25 cellular contexts compared by ENCODE assay signal in genomic region chr12:31220061-31220460, GRCh38.
A peak's percentile ranks its signal among the peaks of the same experiment; 100 is the strongest.
DNase-seq lines count a peak whose midpoint lies in the region; ATAC-seq and TF ChIP-seq lines count a peak whose summit lies in the region.
"Had no signal": no experiment of that assay in that cellular context is flagged by ENCODE, and none has a peak within 500 bp of the region (broad histone marks: within the 10 kb centered on the region; RNA-seq: fewer than 3 reads in every experiment).

No MANE protein-coding gene starts in this region.

- no peak overlapping the region for H4K91ac ChIP-seq in trophoblast cell (ENCODE audit: low read depth, low read length)

- H3K4me3 Mint-ChIP-seq in Caco-2 (ENCODE audit: unreplicated experiment) = no peak overlapping the region
- H3K4me3 Mint-ChIP-seq: CD8-positive, alpha-beta T cell; HFFc6 had no signal

- no peaks in the 10 kb centered on the region for H3K36me3 Mint-ChIP-seq in Caco-2 (ENCODE audit: insufficient read depth, unreplicated experiment)
- H3K36me3 Mint-ChIP-seq: CD8-positive, alpha-beta T cell had no signal

- no peak for DNase-seq in Right ventricle myocardium inferior (ENCODE audit: missing footprints)
- no peak for DNase-seq in cardiac septum (ENCODE audit: low spot score)
- DNase-seq in HT1080 (ENCODE audit: low read depth) = peak; percentile 29
- DNase-seq in islet precursor cell = peak; percentile 92
- DNase-seq in trophoblast cell = no peak
- no peak for DNase-seq in COLO829 (ENCODE audit: low spot score)
- no peak for DNase-seq in Caco-2
- DNase-seq: AML-193; C1 segment of cervical spinal cord; CD8-positive, alpha-beta T cell; DMS53; EL; GF-D8; H7; HFFc6; MG63; NCI-H1417; NCI-H187; NCI-H2107; NCI-H226; NCI-H510A treated with DMSO at 0.1 percent for 48 hours; NCI-H748 treated with DMSO at 0.1 percent for 48 hours; Peyer's patch had no signal

- no peak overlapping the region for H2AFZ ChIP-seq in trophoblast cell (ENCODE audit: insufficient read depth, low read length, poor library complexity)

- H3K9ac ChIP-seq in trophoblast cell (ENCODE audit: low read length) = no peak overlapping the region

- POLR2A ChIA-PET in Caco-2 (lab: Charles Lee) = interaction anchor here (0.6 kb wide), 1 partner anchor 389 kb away, joined by 3 read pairs; no protein-coding TSS in a partner anchor

- no peaks in the 10 kb centered on the region for H3K9me3 ChIP-seq in trophoblast cell (ENCODE audit: insufficient read depth, low read depth, low read length)
- H3K9me3 ChIP-seq in Caco-2 = no peaks in the 10 kb centered on the region
- H3K9me3 ChIP-seq: MG63, Peyer's patch had no signal

- TF ChIP-seq CTCF in Caco-2 (IDR thresholded peaks at IDR 0.05; ENCODE audit: insufficient read depth in 1 of 2, low read depth in 1 of 2, low read length in 1 of 2, severe bottlenecking in 1 of 2, unreplicated experiment in 1 of 2) = no peak

- H3K27me3 ChIP-seq in trophoblast cell (ENCODE audit: insufficient read depth, low read length) = no peaks in the 10 kb centered on the region
- no peaks in the 10 kb centered on the region for H3K27me3 ChIP-seq in Caco-2 (replicated peaks; ENCODE audit: control insufficient read depth, insufficient read depth, low read length)
- H3K27me3 ChIP-seq: MG63, Peyer's patch had no signal

- BruUV-seq in Caco-2 (replicated peaks; lab: Mats Ljungman, UMichigan) = no TSS peak

- H3K4me2 ChIP-seq in trophoblast cell (ENCODE audit: low read length) = no peak overlapping the region

- no peak overlapping the region for H3K4ac ChIP-seq in trophoblast cell (ENCODE audit: low read depth, low read length)

- peaks cover 9% of the 10 kb centered on the region for H3K27me3 Mint-ChIP-seq in Caco-2 (ENCODE audit: insufficient read depth, unreplicated experiment)

- H2BK5ac ChIP-seq in trophoblast cell (ENCODE audit: low read depth, low read length, poor library complexity) = no peak overlapping the region

- WGBS in trophoblast cell (ENCODE audit: extremely low coverage, insufficient coverage, insufficient read length) = no CpG with 5 or more reads among the region's 7 CpGs

- ATAC-seq in Right ventricle myocardium inferior (peak; percentile 37), HG02973 (IDR thresholded peaks at IDR 0.05; ENCODE audit: unreplicated experiment) (no peak)
- ATAC-seq: CD8-positive, alpha-beta T cell; K562 had no signal

- no peak overlapping the region for H2AK5ac ChIP-seq in trophoblast cell (ENCODE audit: low read length)

- no peak overlapping the region for H4K8ac ChIP-seq in trophoblast cell (ENCODE audit: low read depth, low read length)

- H3K79me1 ChIP-seq in trophoblast cell (ENCODE audit: low read length) = peaks cover 9% of the 10 kb centered on the region

- no peak overlapping the region for H3K27ac Mint-ChIP-seq in Caco-2 (ENCODE audit: unreplicated experiment)
- H3K27ac Mint-ChIP-seq: CD8-positive, alpha-beta T cell; HFFc6 had no signal

- H3K14ac ChIP-seq in trophoblast cell (ENCODE audit: low read length) = no peak overlapping the region

- peaks cover 23 to 25% of the 10 kb centered on the region in 2 experiments for H3K4me1 ChIP-seq in trophoblast cell (ENCODE audit: control insufficient read depth in 1 of 2, insufficient read depth in 2 of 2, low read length in 2 of 2)
- peaks cover 6% of the 10 kb centered on the region; the same call in 1 of the 2 replicates for H3K4me1 ChIP-seq in Caco-2
- H3K4me1 ChIP-seq: Peyer's patch had no signal

- peak overlapping the region; percentile 31 for H3K27ac ChIP-seq in trophoblast cell (ENCODE audit: low read depth, low read length)
- H3K27ac ChIP-seq: Peyer's patch had no signal

- no peak overlapping the region for H2BK120ac ChIP-seq in trophoblast cell (ENCODE audit: insufficient read depth, low read length, poor library complexity)

- H3K18ac ChIP-seq in trophoblast cell (ENCODE audit: low read length) = no peak overlapping the region

- no peaks in the 10 kb centered on the region for H3K79me2 ChIP-seq in trophoblast cell (ENCODE audit: control insufficient read depth, insufficient read depth, low read length, poor library complexity)

- no peak overlapping the region for H3K23ac ChIP-seq in trophoblast cell (ENCODE audit: low read length)

- H3K9me3 Mint-ChIP-seq in Caco-2 (ENCODE audit: unreplicated experiment) = no peaks in the 10 kb centered on the region
- H3K9me3 Mint-ChIP-seq: CD8-positive, alpha-beta T cell; HFFc6 had no signal

- CTCF ChIA-PET in Caco-2 (lab: Charles Lee) = no interaction called here

- H3K36me3 ChIP-seq in trophoblast cell (ENCODE audit: control insufficient read depth in 1 of 2, insufficient read depth in 2 of 2, low read length in 2 of 2) (no peaks in the 10 kb centered on the region), Caco-2 (ENCODE audit: control insufficient read depth, insufficient read depth, low read length) (no peaks in the 10 kb centered on the region)
- H3K36me3 ChIP-seq: MG63, Peyer's patch had no signal

- no peak overlapping the region for H2BK12ac ChIP-seq in trophoblast cell (ENCODE audit: low read length)

- no peak overlapping the region for H3K4me3 ChIP-seq in trophoblast cell (ENCODE audit: low read depth, low read length)
- no peak overlapping the region for H3K4me3 ChIP-seq in Caco-2 (ENCODE audit: low read depth, low read length)
- H3K4me3 ChIP-seq: K562, MG63, Peyer's patch had no signal

- peaks cover 16% of the 10 kb centered on the region for H3K4me1 Mint-ChIP-seq in Caco-2 (ENCODE audit: low read depth, unreplicated experiment)

- intact Hi-C loops in Right ventricle myocardium inferior (cut with DNase I) = no loop called here
- intact Hi-C loops in cardiac septum (cut with DNase I) = no loop called here
- intact Hi-C loops in Caco-2 (cut with micrococcal nuclease; ENCODE audit: unreplicated experiment) = no loop called here

- no peak overlapping the region for H4K12ac ChIP-seq in trophoblast cell (ENCODE audit: low read depth, low read length)

Comparison
In these comparisons a context has a peak if more than half of its experiments do, and no peak if none do; other contexts are left out.
1. DNase-seq: peak in HT1080 (single experiment) and islet precursor cell (single experiment); none in Right ventricle myocardium inferior (single experiment), cardiac septum (single experiment), trophoblast cell (0 of 2), COLO829 (single experiment) and Caco-2 (0 of 2).